Comparison of ENCODE assay signal across 14 cellular contexts in the genomic region with DNA sequence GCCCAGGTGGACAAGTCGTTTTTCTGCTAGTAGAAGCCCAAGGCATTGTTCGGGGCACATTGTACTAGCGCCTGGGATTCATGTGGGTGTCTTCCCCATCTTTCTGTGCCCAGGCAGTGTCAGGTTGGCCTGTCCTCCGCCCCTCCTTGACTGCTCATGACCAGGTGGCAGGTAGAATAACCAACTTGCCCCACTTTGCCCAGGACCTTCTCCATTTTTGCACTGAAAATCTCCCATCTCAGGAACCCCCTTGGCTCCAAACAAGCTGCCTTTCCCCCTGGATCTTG. TPM values are rescaled to one million over a fixed set of nuclear protein-coding genes. Genes with fewer than 3 reads are reported as not detected.
DNase-seq lines count a peak whose midpoint lies in the region; ATAC-seq and TF ChIP-seq lines count a peak whose summit lies in the region.
"Had no signal": no experiment of that assay in that cellular context is flagged by ENCODE, and none has a peak within 500 bp of the region (broad histone marks: within the 10 kb centered on the region; RNA-seq: fewer than 3 reads in every experiment).

No MANE protein-coding gene starts in this region.

- H3K4me1 ChIP-seq in OCI-LY3 (ENCODE audit: low read length) (peaks cover 7% of the 10 kb centered on the region; the same call in 1 of the 2 replicates), colonic mucosa (no peaks in the 10 kb centered on the region)

- peak overlapping the region; percentile 77; the same call in 1 of the 2 replicates for H2AFZ ChIP-seq in OCI-LY3 (ENCODE audit: low read depth, low read length)
- H2AFZ ChIP-seq: GM23248 had no signal

- H3K9me3 ChIP-seq in CD4-positive, alpha-beta T cell (ENCODE audit: control insufficient read depth, low read length), result no peaks in the 10 kb centered on the region
- H3K9me3 ChIP-seq in OCI-LY3 (ENCODE audit: insufficient read depth, low read length) (no peaks in the 10 kb centered on the region), colonic mucosa (no peaks in the 10 kb centered on the region)
- H3K9me3 ChIP-seq: A549 had no signal

- H3K36me3 Mint-ChIP-seq in CD4-positive, alpha-beta T cell (ENCODE audit: low read depth), result no peaks in the 10 kb centered on the region
- H3K36me3 Mint-ChIP-seq in activated naive CD4-positive, alpha-beta T cell treated with anti-CD3 and anti-CD28 coated beads, Interleukin-2, amount 50 U/mL, for 72 hours, result no peaks in the 10 kb centered on the region
- H3K36me3 Mint-ChIP-seq: CD8-positive, alpha-beta T cell had no signal

- ATAC-seq in CD4-positive, alpha-beta T cell (ENCODE audit: poor library complexity), result no peak
- no peak for ATAC-seq in GM18909 (IDR thresholded peaks at IDR 0.05; ENCODE audit: poor library complexity, unreplicated experiment)
- ATAC-seq in activated naive CD4-positive, alpha-beta T cell treated with anti-CD3 and anti-CD28 coated beads, Interleukin-2, amount 50 U/mL, for 72 hours, result no peak
- ATAC-seq: A549 had no signal

- peaks cover 14% of the 10 kb centered on the region for H3K4me1 Mint-ChIP-seq in CD4-positive, alpha-beta T cell (ENCODE audit: low read depth)

- TF ChIP-seq CTCF in CD4-positive, alpha-beta T cell (IDR thresholded peaks at IDR 0.05), result no peak
- no peak for TF ChIP-seq CTCF in OCI-LY3 (IDR thresholded peaks at IDR 0.05; ENCODE audit: low read depth, low read length)
- no peak for TF ChIP-seq CTCF in colonic mucosa (IDR thresholded peaks at IDR 0.05)

- no peak for DNase-seq in CD4-positive, alpha-beta T cell
- DNase-seq in colonic mucosa (peak; percentile 16), mesenteric fat pad (ENCODE audit: low spot score) (peak; percentile 55), SW 1271 (lab: John Stamatoyannopoulos, UW) (no peak), 8988T (no peak)
- DNase-seq in activated naive CD4-positive, alpha-beta T cell treated with anti-CD3 and anti-CD28 coated beads, Interleukin-2, amount 50 U/mL, for 72 hours (ENCODE audit: low spot score in 2 of 2), result no peak
- DNase-seq: Calu3, GM23248 had no signal

- no peaks in the 10 kb centered on the region for H3K79me2 ChIP-seq in OCI-LY3 (ENCODE audit: low read length)

- intact Hi-C loops in CD4-positive, alpha-beta T cell (cut with DNase I, micrococcal nuclease), result no loop called here
- intact Hi-C loops in colonic mucosa (cut with DNase I), result no loop called here

- POLR2A ChIA-PET in CD4-positive, alpha-beta T cell (lab: Charles Lee), result no interaction called here

- peak overlapping the region; percentile 13 for H3K27ac Mint-ChIP-seq in CD4-positive, alpha-beta T cell
- H3K27ac Mint-ChIP-seq in activated naive CD4-positive, alpha-beta T cell treated with anti-CD3 and anti-CD28 coated beads, Interleukin-2, amount 50 U/mL, for 72 hours, result peak overlapping the region in 1 of 2 donors; percentile 24
- H3K27ac Mint-ChIP-seq: CD8-positive, alpha-beta T cell had no signal

- no peak overlapping the region for H3K27ac ChIP-seq in CD4-positive, alpha-beta T cell (ENCODE audit: low read depth, low read length)
- no peak overlapping the region for H3K27ac ChIP-seq in OCI-LY3 (ENCODE audit: low read length)
- no peak overlapping the region for H3K27ac ChIP-seq in colonic mucosa
- H3K27ac ChIP-seq: A549, C4-2B, GM23248 had no signal

- H3K9me3 Mint-ChIP-seq in CD4-positive, alpha-beta T cell, result no peaks in the 10 kb centered on the region
- no peaks in the 10 kb centered on the region for H3K9me3 Mint-ChIP-seq in activated naive CD4-positive, alpha-beta T cell treated with anti-CD3 and anti-CD28 coated beads, Interleukin-2, amount 50 U/mL, for 72 hours
- H3K9me3 Mint-ChIP-seq: CD8-positive, alpha-beta T cell had no signal

- peak overlapping the region; percentile 44; the same call in 1 of the 2 replicates for H3K4me2 ChIP-seq in OCI-LY3 (ENCODE audit: low read length)
- H3K4me2 ChIP-seq: A549 had no signal

- no peak overlapping the region for H3K4me3 Mint-ChIP-seq in CD4-positive, alpha-beta T cell
- H3K4me3 Mint-ChIP-seq: CD8-positive, alpha-beta T cell had no signal

- CTCF ChIA-PET in CD4-positive, alpha-beta T cell (lab: Charles Lee), result interaction anchor here (2.8 kb wide), 1 partner anchor 70 kb away, joined by 12 read pairs; no protein-coding TSS in a partner anchor

- no peaks in the 10 kb centered on the region for H4K20me1 ChIP-seq in OCI-LY3 (ENCODE audit: insufficient read depth, low read length)

- no peaks in the 10 kb centered on the region for H3K36me3 ChIP-seq in OCI-LY3 (replicated peaks; ENCODE audit: low read depth, low read length)
- H3K36me3 ChIP-seq in colonic mucosa, result no peaks in the 10 kb centered on the region

- H3K9ac ChIP-seq in OCI-LY3 (ENCODE audit: low read length) (0 out of 2 replicates have a peak overlapping the region, but pooled peaks have one; percentile 13), colonic mucosa (ENCODE audit: low read depth in 2 of 2, low read length in 2 of 2) (no peak overlapping the region)
- H3K9ac ChIP-seq: GM23248 had no signal

- H3K27me3 ChIP-seq in CD4-positive, alpha-beta T cell (ENCODE audit: control insufficient read depth, insufficient read depth, low read length), result peaks cover 19% of the 10 kb centered on the region
- H3K27me3 ChIP-seq in OCI-LY3 (ENCODE audit: low read depth, low read length) (peaks cover 19% of the 10 kb centered on the region), colonic mucosa (no peaks in the 10 kb centered on the region)

- no peak overlapping the region for H3K4me3 ChIP-seq in OCI-LY3 (ENCODE audit: low read length)
- no peak overlapping the region for H3K4me3 ChIP-seq in colonic mucosa
- H3K4me3 ChIP-seq: A549, GM12878, GM23248 had no signal

- H3K27me3 Mint-ChIP-seq in CD4-positive, alpha-beta T cell, result peaks cover 40% of the 10 kb centered on the region

RNA-seq across cellular contexts. Expression of gene PLA2G4D, which starts 33.9 kb away (rescaled TPM):
- not detected for total RNA-seq in CD4-positive, alpha-beta T cell
- total RNA-seq in colonic mucosa, result under 1 TPM; 0.24 to 0.27 TPM
- total RNA-seq in mesenteric fat pad, result not detected
- total RNA-seq in activated naive CD4-positive, alpha-beta T cell treated with anti-CD3 and anti-CD28 coated beads, Interleukin-2, amount 50 U/mL, for 72 hours, result not detected
- total RNA-seq: Calu3; CD8-positive, alpha-beta T cell; GM12878; GM23248 had no signal

RNA-seq across cellular contexts. Expression of gene PLA2G4E, which starts 39.6 kb away (rescaled TPM):
- total RNA-seq in CD4-positive, alpha-beta T cell, result not detected
- total RNA-seq in colonic mucosa (under 1 TPM in 1 of 2 donors, not detected in 1; 0.67 TPM), mesenteric fat pad (not detected)
- total RNA-seq in activated naive CD4-positive, alpha-beta T cell treated with anti-CD3 and anti-CD28 coated beads, Interleukin-2, amount 50 U/mL, for 72 hours, result not detected
- total RNA-seq: CD8-positive, alpha-beta T cell; GM23248 had no signal

Comparison
In these comparisons a context has a peak if more than half of its experiments do, and no peak if none do; other contexts are left out.
1. DNase-seq: peak in colonic mucosa (single experiment) and mesenteric fat pad (single experiment); none in CD4-positive, alpha-beta T cell (0 of 10), SW 1271 (0 of 2), 8988T (single experiment) and activated naive CD4-positive, alpha-beta T cell treated with anti-CD3 and anti-CD28 coated beads, Interleukin-2, amount 50 U/mL, for 72 hours (0 of 2).